7 cellular contexts compared by ENCODE assay signal in the genomic region with DNA sequence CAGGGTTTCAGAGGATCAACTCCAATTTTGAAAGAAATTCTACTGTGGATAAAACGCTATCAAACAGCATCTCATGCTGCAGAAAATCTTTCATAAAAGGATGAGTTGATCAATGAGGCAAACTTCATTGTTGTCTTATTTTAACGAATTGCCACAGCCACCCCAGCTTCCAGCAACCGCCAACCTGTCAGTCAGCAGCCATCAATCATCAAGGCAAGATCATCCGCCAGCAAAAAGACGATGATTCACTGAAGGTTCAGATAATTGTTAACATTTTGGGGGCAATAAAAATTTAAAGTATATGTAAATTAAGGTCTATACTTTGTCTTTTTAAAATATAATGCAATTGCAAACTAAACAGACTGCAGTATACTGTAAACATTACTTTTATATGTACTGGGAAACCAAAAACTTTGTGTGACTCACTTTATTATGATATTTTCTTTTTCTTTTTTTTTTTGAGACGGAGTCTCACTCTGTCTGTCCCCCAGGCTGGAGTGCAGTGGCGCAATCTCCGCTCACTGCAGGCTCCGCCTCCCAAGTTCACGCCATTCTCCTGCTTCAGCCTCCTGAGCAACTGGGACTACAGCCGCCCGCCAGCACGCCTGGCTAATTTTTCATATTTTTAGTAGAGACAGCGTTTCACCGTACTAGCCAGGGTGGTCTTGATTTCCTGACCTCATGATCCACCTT.
"Had no signal": no experiment of that assay in that cellular context is flagged by ENCODE, and none has a peak within 500 bp of the region (broad histone marks: within the 10 kb centered on the region; RNA-seq: fewer than 3 reads in every experiment).

No MANE protein-coding gene starts in this region.

- H3K36me3 ChIP-seq: HAP-1 had no signal

- H2AFZ ChIP-seq: GM23248 had no signal

- DNase-seq: GM23248, GOT3, H7, KG1 had no signal

- FAIRE-seq: HTR-8/SVneo had no signal

- H3K27ac ChIP-seq: GM23248 had no signal

- H3K4me3 ChIP-seq: GM23248, HAP-1 had no signal

- ATAC-seq: HCT116 had no signal

- H3K9ac ChIP-seq: GM23248 had no signal

- H3K4me1 ChIP-seq: HAP-1 had no signal

- H3K9me3 ChIP-seq: HAP-1 had no signal
